ENCODE assay signal across 8 cellular contexts in genomic region chr22:38736257-38736570, GRCh38. TPM values are rescaled to one million over a fixed set of nuclear protein-coding genes. Genes with fewer than 3 reads are reported as not detected.
DNase-seq lines count a peak whose midpoint lies in the region; ATAC-seq and TF ChIP-seq lines count a peak whose summit lies in the region.
"Had no signal": no experiment of that assay in that cellular context is flagged by ENCODE, and none has a peak within 500 bp of the region (broad histone marks: within the 10 kb centered on the region; RNA-seq: fewer than 3 reads in every experiment).

No MANE protein-coding gene starts in this region.

- in situ Hi-C loops in gastrocnemius medialis (cut with MboI; ENCODE audit: low sequenced_read_pairs in 4 of 4), result no loop called here

- ATAC-seq in activated naive CD4-positive, alpha-beta T cell treated with anti-CD3 and anti-CD28 coated beads, Interleukin-2, amount 50 U/mL, for 72 hours, result no peak
- ATAC-seq in gastrocnemius medialis, result no peak

- H3K27ac ChIP-seq in gastrocnemius medialis, result peak overlapping the region in 3 of 4 donors; percentile 83 to 91 (median 85)
- H3K27ac ChIP-seq: suprapubic skin had no signal

- no peaks in the 10 kb centered on the region for H3K27me3 Mint-ChIP-seq in activated CD4-positive, alpha-beta T cell treated with anti-CD3 and anti-CD28 coated beads, Interleukin-2, amount 10 ng/mL, durations not matched to agents 7 days and 5 days
- peaks cover 9% of the 10 kb centered on the region for H3K27me3 Mint-ChIP-seq in endothelial cell (ENCODE audit: unreplicated experiment)

- no peak for DNase-seq in activated CD4-positive, alpha-beta T cell treated with anti-CD3 and anti-CD28 coated beads, Interleukin-2, amount 10 ng/mL, durations not matched to agents 7 days and 5 days
- no peak for DNase-seq in activated CD4-positive, alpha-beta T cell treated with anti-CD3 and anti-CD28 coated beads, Interleukin-2, amount 50 U/mL, for 4 hours
- DNase-seq in activated naive CD4-positive, alpha-beta T cell treated with anti-CD3 and anti-CD28 coated beads, Interleukin-2, amount 50 U/mL, for 72 hours (ENCODE audit: low spot score in 2 of 2), result no peak
- DNase-seq in gastrocnemius medialis (no peak), GOT3 (lab: John Stamatoyannopoulos, UW) (no peak), endothelial cell (ENCODE audit: low spot score) (no peak)
- DNase-seq: NCI-H2029 treated with DMSO at 0.1 percent for 48 hours had no signal

- peaks cover 46 to 54% of the 10 kb centered on the region in 2 donors for H3K4me1 ChIP-seq in gastrocnemius medialis

- no peaks in the 10 kb centered on the region for H3K9me3 ChIP-seq in gastrocnemius medialis
- H3K9me3 ChIP-seq: suprapubic skin had no signal

- H3K9me3 Mint-ChIP-seq in activated CD4-positive, alpha-beta T cell treated with anti-CD3 and anti-CD28 coated beads, Interleukin-2, amount 10 ng/mL, durations not matched to agents 7 days and 5 days, result no peaks in the 10 kb centered on the region
- no peaks in the 10 kb centered on the region for H3K9me3 Mint-ChIP-seq in activated naive CD4-positive, alpha-beta T cell treated with anti-CD3 and anti-CD28 coated beads, Interleukin-2, amount 50 U/mL, for 72 hours
- no peaks in the 10 kb centered on the region for H3K9me3 Mint-ChIP-seq in endothelial cell (ENCODE audit: unreplicated experiment)

- peaks cover 8 to 64% of the 10 kb centered on the region in 2 donors for H3K36me3 ChIP-seq in gastrocnemius medialis

- H3K4me3 ChIP-seq in gastrocnemius medialis, result no peak overlapping the region
- H3K4me3 ChIP-seq: suprapubic skin had no signal

- TF ChIP-seq POLR2A in gastrocnemius medialis (IDR thresholded peaks at IDR 0.05), result no peak

- intact Hi-C loops in gastrocnemius medialis (cut with DNase I; ENCODE audit: low total_unique reads), result loop anchor here (10.0 kb wide), 1 partner anchor 231 kb away; the partner anchor contains the start of gene DDX17

- peaks cover 64% of the 10 kb centered on the region for H3K4me1 Mint-ChIP-seq in activated CD4-positive, alpha-beta T cell treated with anti-CD3 and anti-CD28 coated beads, Interleukin-2, amount 10 ng/mL, durations not matched to agents 7 days and 5 days
- peaks cover 17% of the 10 kb centered on the region for H3K4me1 Mint-ChIP-seq in endothelial cell (ENCODE audit: unreplicated experiment)

- H3K4me3 Mint-ChIP-seq in activated CD4-positive, alpha-beta T cell treated with anti-CD3 and anti-CD28 coated beads, Interleukin-2, amount 10 ng/mL, durations not matched to agents 7 days and 5 days, result peak overlapping the region; percentile 30
- H3K4me3 Mint-ChIP-seq in endothelial cell (ENCODE audit: unreplicated experiment), result no peak overlapping the region

- H3K36me3 Mint-ChIP-seq in activated CD4-positive, alpha-beta T cell treated with anti-CD3 and anti-CD28 coated beads, Interleukin-2, amount 10 ng/mL, durations not matched to agents 7 days and 5 days (ENCODE audit: low read depth), result peaks cover 73% of the 10 kb centered on the region
- peaks cover 10 to 18% of the 10 kb centered on the region in 2 donors for H3K36me3 Mint-ChIP-seq in activated naive CD4-positive, alpha-beta T cell treated with anti-CD3 and anti-CD28 coated beads, Interleukin-2, amount 50 U/mL, for 72 hours
- H3K36me3 Mint-ChIP-seq in endothelial cell (ENCODE audit: low read depth, unreplicated experiment), result peaks cover 35% of the 10 kb centered on the region

- CTCF ChIA-PET in activated CD4-positive, alpha-beta T cell treated with anti-CD3 and anti-CD28 coated beads, Interleukin-2, amount 10 ng/mL, durations not matched to agents 7 days and 5 days (lab: Charles Lee), result interaction anchor here (1.2 to 2.7 kb wide), 4 partner anchors 10 to 33 kb away, joined by 3 to 16 read pairs (median 4); no protein-coding TSS in a partner anchor

- H3K27ac Mint-ChIP-seq in activated CD4-positive, alpha-beta T cell treated with anti-CD3 and anti-CD28 coated beads, Interleukin-2, amount 10 ng/mL, durations not matched to agents 7 days and 5 days, result peak overlapping the region; percentile 87
- peak overlapping the region; percentile 94 to 95 for H3K27ac Mint-ChIP-seq in activated naive CD4-positive, alpha-beta T cell treated with anti-CD3 and anti-CD28 coated beads, Interleukin-2, amount 50 U/mL, for 72 hours
- no peak overlapping the region for H3K27ac Mint-ChIP-seq in endothelial cell (ENCODE audit: unreplicated experiment)

- POLR2A ChIA-PET in activated CD4-positive, alpha-beta T cell treated with anti-CD3 and anti-CD28 coated beads, Interleukin-2, amount 10 ng/mL, durations not matched to agents 7 days and 5 days (lab: Charles Lee), result interaction anchor here (0.6 to 1.2 kb wide), 2 partner anchors 11 to 16 kb away, joined by 3 to 7 read pairs; no protein-coding TSS in a partner anchor

- TF ChIP-seq CTCF in gastrocnemius medialis (IDR thresholded peaks at IDR 0.05 in 4 of 5, conservative IDR thresholded peaks at IDR 0.05 in 1 of 5) (no peak), endothelial cell (IDR thresholded peaks at IDR 0.05; ENCODE audit: unreplicated experiment) (no peak)

- no peaks in the 10 kb centered on the region for H3K27me3 ChIP-seq in gastrocnemius medialis
- H3K27me3 ChIP-seq: suprapubic skin had no signal

RNA-seq across cellular contexts. Expression of gene SUN2, which starts 19.6 kb away (rescaled TPM):
- total RNA-seq in activated CD4-positive, alpha-beta T cell treated with anti-CD3 and anti-CD28 coated beads, Interleukin-2, amount 10 ng/mL, durations not matched to agents 7 days and 5 days, result 100 to 1,000 TPM; 582 to 702 TPM
- 100 to 1,000 TPM; 142 to 241 TPM for total RNA-seq in activated naive CD4-positive, alpha-beta T cell treated with anti-CD3 and anti-CD28 coated beads, Interleukin-2, amount 50 U/mL, for 72 hours
- total RNA-seq in gastrocnemius medialis (100 to 1,000 TPM; 177 to 423 (median 312) TPM), endothelial cell (ENCODE audit: unreplicated experiment) (74.4 TPM)

RNA-seq across cellular contexts. Expression of gene GTPBP1, which starts 30.5 kb away (rescaled TPM):
- 10 to 100 TPM; 68.5 to 77.1 TPM for total RNA-seq in activated CD4-positive, alpha-beta T cell treated with anti-CD3 and anti-CD28 coated beads, Interleukin-2, amount 10 ng/mL, durations not matched to agents 7 days and 5 days
- total RNA-seq in activated naive CD4-positive, alpha-beta T cell treated with anti-CD3 and anti-CD28 coated beads, Interleukin-2, amount 50 U/mL, for 72 hours, result 100 to 1,000 TPM; 109 to 142 TPM
- total RNA-seq in gastrocnemius medialis (100 to 1,000 TPM in 1 of 4 donors, 10 to 100 TPM in 3; 27.7 to 124 (median 36.0) TPM), endothelial cell (ENCODE audit: unreplicated experiment) (44.5 TPM)

RNA-seq across cellular contexts. Expression of gene JOSD1, which starts 35.5 kb away (rescaled TPM):
- 10 to 100 TPM; 56.4 to 61.8 TPM for total RNA-seq in activated CD4-positive, alpha-beta T cell treated with anti-CD3 and anti-CD28 coated beads, Interleukin-2, amount 10 ng/mL, durations not matched to agents 7 days and 5 days
- total RNA-seq in activated naive CD4-positive, alpha-beta T cell treated with anti-CD3 and anti-CD28 coated beads, Interleukin-2, amount 50 U/mL, for 72 hours, result 10 to 100 TPM; 70.0 to 79.0 TPM
- total RNA-seq in gastrocnemius medialis (10 to 100 TPM; 25.1 to 50.5 (median 42.4) TPM), endothelial cell (ENCODE audit: unreplicated experiment) (49.6 TPM)

RNA-seq across cellular contexts. Expression of gene TOMM22, which starts 54.5 kb away (rescaled TPM):
- total RNA-seq in activated CD4-positive, alpha-beta T cell treated with anti-CD3 and anti-CD28 coated beads, Interleukin-2, amount 10 ng/mL, durations not matched to agents 7 days and 5 days, result 10 to 100 TPM; 83.0 to 88.9 TPM
- 100 to 1,000 TPM; 116 to 120 TPM for total RNA-seq in activated naive CD4-positive, alpha-beta T cell treated with anti-CD3 and anti-CD28 coated beads, Interleukin-2, amount 50 U/mL, for 72 hours
- 10 to 100 TPM; 37.1 to 47.1 (median 46.3) TPM for total RNA-seq in gastrocnemius medialis
- 108 TPM for total RNA-seq in endothelial cell (ENCODE audit: unreplicated experiment)

RNA-seq across cellular contexts. Expression of gene DNAL4, which starts 57.7 kb away (rescaled TPM):
- 10 to 100 TPM in 1 of 2 experiments, 1 to 10 TPM in 1; 7.9 to 10.2 TPM for total RNA-seq in activated CD4-positive, alpha-beta T cell treated with anti-CD3 and anti-CD28 coated beads, Interleukin-2, amount 10 ng/mL, durations not matched to agents 7 days and 5 days
- 1 to 10 TPM; 5.2 to 7.8 TPM for total RNA-seq in activated naive CD4-positive, alpha-beta T cell treated with anti-CD3 and anti-CD28 coated beads, Interleukin-2, amount 50 U/mL, for 72 hours
- total RNA-seq in gastrocnemius medialis, result 1 to 10 TPM; 5.7 to 7.2 (median 6.7) TPM
- 20.2 TPM for total RNA-seq in endothelial cell (ENCODE audit: unreplicated experiment)
